Comparison of ENCODE assay signal across 30 cellular contexts in the genomic region with DNA sequence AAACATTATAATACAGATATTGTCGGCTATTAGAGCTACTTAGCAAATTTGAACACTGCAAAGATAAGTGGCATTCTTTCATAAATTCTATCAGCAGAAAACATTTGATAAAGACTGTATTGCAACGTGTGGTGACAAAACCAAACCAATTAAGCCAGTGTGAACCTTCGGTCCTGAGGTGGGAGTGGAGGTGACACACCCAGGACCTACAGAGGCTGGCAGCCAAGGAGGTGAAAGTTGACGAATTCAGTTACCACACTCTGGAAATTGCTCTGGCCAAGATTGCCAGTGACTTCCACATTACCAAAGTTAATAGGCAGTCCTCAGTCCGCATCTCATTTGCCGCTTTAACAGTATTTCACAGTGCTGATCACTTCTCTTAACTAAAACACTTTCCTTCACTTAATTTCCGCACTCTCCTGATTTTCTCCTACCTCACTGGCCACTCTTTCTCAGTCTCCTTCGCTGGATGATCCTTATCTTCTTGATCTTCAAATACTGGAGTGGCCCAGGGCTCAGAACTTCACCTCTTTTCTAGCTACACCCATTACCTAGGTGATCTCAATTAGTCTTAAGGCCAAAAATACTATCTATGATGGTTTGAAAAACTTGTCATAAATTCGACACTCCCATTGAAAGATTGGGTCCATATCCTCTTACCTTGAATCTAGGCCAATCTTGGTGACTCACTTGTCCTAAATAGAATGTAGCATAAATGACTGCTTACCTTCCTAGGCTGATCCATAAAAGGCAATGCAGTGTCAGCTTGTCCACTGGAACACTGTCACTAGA. TPM values are rescaled to one million over a fixed set of nuclear protein-coding genes. Genes with fewer than 3 reads are reported as not detected.
DNase-seq lines count a peak whose midpoint lies in the region; FAIRE-seq and TF ChIP-seq lines count a peak whose summit lies in the region.
"Had no signal": no experiment of that assay in that cellular context is flagged by ENCODE, and none has a peak within 500 bp of the region (broad histone marks: within the 10 kb centered on the region; RNA-seq: fewer than 3 reads in every experiment).

No MANE protein-coding gene starts in this region.

- TF ChIP-seq CTCF in Peyer's patch (IDR thresholded peaks at IDR 0.05): no peak
- no peak for TF ChIP-seq CTCF in keratinocyte (optimal IDR thresholded peaks at IDR 0.05 in 1 of 3, IDR thresholded peaks at IDR 0.05 in 1 of 3, conservative IDR thresholded peaks at IDR 0.05 in 1 of 3; ENCODE audit: extremely low read depth in 1 of 3, insufficient read depth in 2 of 3, low read length in 3 of 3)
- no peak for TF ChIP-seq CTCF in coronary artery (IDR thresholded peaks at IDR 0.05)
- TF ChIP-seq CTCF in GM10266 (IDR thresholded peaks at IDR 0.05; ENCODE audit: control insufficient read depth, insufficient read depth, low read depth, missing control alignments): no peak

- H3K36me3 ChIP-seq in Peyer's patch (no peaks in the 10 kb centered on the region), keratinocyte (ENCODE audit: control insufficient read depth in 2 of 2, extremely low read depth in 1 of 2, insufficient read depth in 2 of 2, low read length in 2 of 2) (no peaks in the 10 kb centered on the region)
- H3K36me3 ChIP-seq: left ventricle myocardium inferior, SJSA1, upper lobe of left lung, WERI-Rb-1 had no signal

- no peak overlapping the region for H2AFZ ChIP-seq in keratinocyte (ENCODE audit: control insufficient read depth, low read length)

- H4K20me1 ChIP-seq in keratinocyte (ENCODE audit: control insufficient read depth, extremely low read depth, insufficient read depth, low read length): no peaks in the 10 kb centered on the region

- dilution Hi-C loops in keratinocyte (cut with MboI; ENCODE audit: extremely low pct_ligation_motif_present, low sequenced_read_pairs): no loop called here

- H3K9ac ChIP-seq in keratinocyte (ENCODE audit: control insufficient read depth, extremely low read depth, insufficient read depth, low read length): no peak overlapping the region

- no peaks in the 10 kb centered on the region for H3K27me3 ChIP-seq in Peyer's patch
- no peaks in the 10 kb centered on the region for H3K27me3 ChIP-seq in keratinocyte (ENCODE audit: control insufficient read depth, extremely low read depth, insufficient read depth, low read length)
- H3K27me3 ChIP-seq: SJSA1, upper lobe of left lung had no signal

- H3K4me3 ChIP-seq in Peyer's patch (peak overlapping the region in 1 of 4 donors; percentile 40), keratinocyte (ENCODE audit: control insufficient read depth in 2 of 3, extremely low read depth in 1 of 3, insufficient read depth in 2 of 3, low read depth in 1 of 3, low read length in 3 of 3) (peak overlapping the region in 1 of 3 experiments; percentile 7), coronary artery (no peak overlapping the region)
- H3K4me3 ChIP-seq: A549, left ventricle myocardium inferior, psoas muscle, SJSA1, upper lobe of left lung had no signal

- H3K4me1 ChIP-seq in Peyer's patch (peaks cover 0 to 21% (median 0%) of the 10 kb centered on the region in 4 donors), keratinocyte (ENCODE audit: control insufficient read depth, extremely low read depth, insufficient read depth, low read length) (peaks cover 15% of the 10 kb centered on the region)
- H3K4me1 ChIP-seq: psoas muscle had no signal

- H3K9me1 ChIP-seq in keratinocyte (ENCODE audit: control insufficient read depth, extremely low read depth, insufficient read depth, low read length): no peaks in the 10 kb centered on the region

- H3K4me2 ChIP-seq in keratinocyte (ENCODE audit: control insufficient read depth, extremely low read depth, insufficient read depth, low read depth, low read length): peak overlapping the region; percentile 30
- H3K4me2 ChIP-seq: A549 had no signal

- DNase-seq in Daoy (ENCODE audit: low read depth): peak; percentile 34
- peak in 2 of 3 donors; percentile 73 to 88 for DNase-seq in Peyer's patch
- DNase-seq in keratinocyte (ENCODE audit: low read depth, low spot score): no peak
- DNase-seq in renal cortical epithelial cell (ENCODE audit: low read depth): peak; percentile 16
- no peak for DNase-seq in CD1c-positive myeloid dendritic cell (ENCODE audit: extremely low spot score)
- DNase-seq in coronary artery (ENCODE audit: low spot score): no peak
- no peak for DNase-seq in HuH-7.5 (ENCODE audit: low spot score)
- DNase-seq in GM10266 (ENCODE audit: extremely low spot score): no peak
- DNase-seq: activated CD4-positive, alpha-beta T cell treated with anti-CD3 and anti-CD28 coated beads for 4 hours; activated naive CD4-positive, alpha-beta T cell treated with anti-CD3 and anti-CD28 coated beads, Interleukin-2, amount 50 U/mL, for 16 hours; AML-193; CD4-positive, alpha-beta memory T cell; EL; hypothalamus; immature natural killer cell; left ventricle myocardium inferior; naive thymus-derived CD8-positive, alpha-beta T cell; NCI-H146; NCI-H446 treated with DMSO at 0.1 percent for 48 hours; NCI-H774; psoas muscle; stimulated activated CD4-positive, alpha-beta T cell treated with anti-CD3 and anti-CD28 coated beads, Interleukin-4, amount 100 ng/mL, for 24 hours; WERI-Rb-1 had no signal

- no peaks in the 10 kb centered on the region for H3K9me3 ChIP-seq in Peyer's patch
- no peaks in the 10 kb centered on the region for H3K9me3 ChIP-seq in keratinocyte (ENCODE audit: control insufficient read depth, low read depth, low read length)
- H3K9me3 ChIP-seq: psoas muscle, SJSA1, upper lobe of left lung had no signal

- TF ChIP-seq POLR2A in Peyer's patch (IDR thresholded peaks at IDR 0.05): peak in 1 of 2 donors; percentile 27

- no peaks in the 10 kb centered on the region for H3K79me2 ChIP-seq in keratinocyte (ENCODE audit: control insufficient read depth, insufficient read depth, low read length)

- H3K27ac ChIP-seq in Peyer's patch (peak overlapping the region in 3 of 4 donors; percentile 62 to 87 (median 63)), keratinocyte (ENCODE audit: control insufficient read depth, insufficient read depth, low read length) (no peak overlapping the region), coronary artery (no peak overlapping the region)
- H3K27ac ChIP-seq: A549, epithelial cell of prostate, HL-60, left ventricle myocardium inferior, psoas muscle, SJSA1, upper lobe of left lung, WERI-Rb-1 had no signal

- FAIRE-seq in keratinocyte (lab: Jason Lieb, UNC): peak; percentile 55
- FAIRE-seq: A549, GM12891, H54 had no signal

RNA-seq across cellular contexts. Expression of a gene that starts 5.1 kb away (rescaled TPM):
- 18.5 and 27.7 TPM in 2 replicates for total RNA-seq in Daoy (2014; rRNA removed; shearing (Covaris generic))
- 100 to 1,000 TPM in 1 of 4 donors, 10 to 100 TPM in 3; 49.3 to 107 (median 53.9) TPM for total RNA-seq in Peyer's patch
- polyA plus RNA-seq in keratinocyte: 7.0 to 9.2 TPM (median 8.6 TPM) in 3 replicates
- polyA plus RNA-seq in keratinocyte (2011; ENCODE audit: low read depth): 13.1 TPM
- 6.9 and 9.2 TPM in 2 replicates for polyA plus RNA-seq in keratinocyte (2011; cell fraction: cytosol; rRNA removed)
- 15.1 and 15.3 TPM in 2 replicates for polyA plus RNA-seq in keratinocyte (2011; cell fraction: nucleus; rRNA removed)
- polyA plus RNA-seq in keratinocyte (2012; ENCODE audit: low replicate concordance): 7.2 and 10.1 TPM in 2 replicates
- 10.8 to 32.3 TPM (median 15.3 TPM) in 3 replicates for polyA minus RNA-seq in keratinocyte
- 14.0 TPM for polyA minus RNA-seq in keratinocyte (2011; cell fraction: cytosol; rRNA and poly(A)+ RNA removed)
- 29.4 and 66.9 TPM in 2 replicates for polyA minus RNA-seq in keratinocyte (2011; cell fraction: nucleus; rRNA and poly(A)+ RNA removed)
- 37.2 and 63.5 TPM in 2 replicates for total RNA-seq in renal cortical epithelial cell
- polyA plus RNA-seq: CD4-positive, alpha-beta memory T cell had no signal

Comparison
In these comparisons a context has a peak if more than half of its experiments do, and no peak if none do; other contexts are left out.
1. DNase-seq: peak in Daoy (single experiment), Peyer's patch (2 of 3) and renal cortical epithelial cell (single experiment); none in keratinocyte (single experiment), CD1c-positive myeloid dendritic cell (single experiment), coronary artery (single experiment), HuH-7.5 (single experiment) and GM10266 (single experiment).
2. H3K27ac ChIP-seq: peak in Peyer's patch (3 of 4); none in keratinocyte (single experiment) and coronary artery (0 of 2).